ENCODE assay signal across 10 cellular contexts in genomic region chr22:46536559-46537220, GRCh38. TPM values are rescaled to one million over a fixed set of nuclear protein-coding genes. Genes with fewer than 3 reads are reported as not detected.
DNase-seq lines count a peak whose midpoint lies in the region; ATAC-seq and TF ChIP-seq lines count a peak whose summit lies in the region.
"Had no signal": no experiment of that assay in that cellular context is flagged by ENCODE, and none has a peak within 500 bp of the region (broad histone marks: within the 10 kb centered on the region; RNA-seq: fewer than 3 reads in every experiment).

No MANE protein-coding gene starts in this region.

- H3K9me3 Mint-ChIP-seq in activated CD4-positive, alpha-beta T cell treated with anti-CD3 and anti-CD28 coated beads for 36 hours (ENCODE audit: low read depth), result no peaks in the 10 kb centered on the region
- H3K9me3 Mint-ChIP-seq in activated naive CD8-positive, alpha-beta T cell treated with anti-CD3 and anti-CD28 coated beads, Interleukin-2, amount 50 U/mL, for 24 hours, result no peaks in the 10 kb centered on the region
- H3K9me3 Mint-ChIP-seq in mesothelial cell of epicardium, result no peaks in the 10 kb centered on the region
- H3K9me3 Mint-ChIP-seq: activated CD4-positive, alpha-beta memory T cell treated with anti-CD3 and anti-CD28 coated beads for 36 hours had no signal

- CTCF ChIA-PET in activated CD4-positive, alpha-beta T cell treated with anti-CD3 and anti-CD28 coated beads for 36 hours (lab: Charles Lee), result no interaction called here

- H3K4me1 Mint-ChIP-seq in activated CD4-positive, alpha-beta T cell treated with anti-CD3 and anti-CD28 coated beads for 36 hours, result peaks cover 8% of the 10 kb centered on the region
- H3K4me1 Mint-ChIP-seq in activated naive CD8-positive, alpha-beta T cell treated with anti-CD3 and anti-CD28 coated beads, Interleukin-2, amount 50 U/mL, for 24 hours, result peaks cover 10% of the 10 kb centered on the region
- peaks cover 19% of the 10 kb centered on the region for H3K4me1 Mint-ChIP-seq in mesothelial cell of epicardium

- H3K4me1 ChIP-seq in transverse colon, result peaks cover 0 to 19% (median 17%) of the 10 kb centered on the region in 4 donors
- H3K4me1 ChIP-seq: parathyroid adenoma had no signal

- TF ChIP-seq CTCF in transverse colon (IDR thresholded peaks at IDR 0.05), result no peak
- TF ChIP-seq CTCF in mesothelial cell of epicardium (IDR thresholded peaks at IDR 0.05; ENCODE audit: unreplicated experiment), result no peak

- H3K27me3 ChIP-seq in transverse colon, result peaks cover 58% of the 10 kb centered on the region

- no peak overlapping the region for H3K27ac ChIP-seq in transverse colon
- H3K27ac ChIP-seq: parathyroid adenoma had no signal

- H3K36me3 Mint-ChIP-seq in activated CD4-positive, alpha-beta T cell treated with anti-CD3 and anti-CD28 coated beads for 36 hours (ENCODE audit: low read depth), result no peaks in the 10 kb centered on the region
- H3K36me3 Mint-ChIP-seq in activated naive CD8-positive, alpha-beta T cell treated with anti-CD3 and anti-CD28 coated beads, Interleukin-2, amount 50 U/mL, for 24 hours (ENCODE audit: low read depth), result no peaks in the 10 kb centered on the region
- peaks cover 21% of the 10 kb centered on the region for H3K36me3 Mint-ChIP-seq in mesothelial cell of epicardium
- H3K36me3 Mint-ChIP-seq: activated CD4-positive, alpha-beta memory T cell treated with anti-CD3 and anti-CD28 coated beads for 36 hours had no signal

- no peak for TF ChIP-seq POLR2A in transverse colon (IDR thresholded peaks at IDR 0.05)

- H3K4me3 Mint-ChIP-seq in activated CD4-positive, alpha-beta T cell treated with anti-CD3 and anti-CD28 coated beads for 36 hours, result no peak overlapping the region
- H3K4me3 Mint-ChIP-seq in activated naive CD8-positive, alpha-beta T cell treated with anti-CD3 and anti-CD28 coated beads, Interleukin-2, amount 50 U/mL, for 24 hours, result no peak overlapping the region
- no peak overlapping the region for H3K4me3 Mint-ChIP-seq in mesothelial cell of epicardium

- in situ Hi-C loops in transverse colon (cut with MboI; ENCODE audit: low pct_ligation_motif_present in 1 of 4, low pct_unique_long_range_greater_than_20kb in 1 of 4, low sequenced_read_pairs in 3 of 4), result loop anchor here in 1 of 4 donors (25.0 kb wide), 1 partner anchor 424 kb away; no protein-coding TSS in a partner anchor

- ATAC-seq in activated CD4-positive, alpha-beta T cell treated with anti-CD3 and anti-CD28 coated beads for 36 hours, result peak; percentile 30
- peak; percentile 30 for ATAC-seq in activated naive CD8-positive, alpha-beta T cell treated with anti-CD3 and anti-CD28 coated beads, Interleukin-2, amount 50 U/mL, for 24 hours

- TF ChIP-seq EP300 in transverse colon (IDR thresholded peaks at IDR 0.05; ENCODE audit: low read depth), result no peak

- H3K9me3 ChIP-seq in transverse colon, result no peaks in the 10 kb centered on the region

- H3K4me3 ChIP-seq in transverse colon, result peak overlapping the region in 3 of 4 donors; percentile 22 to 51 (median 43)

- peaks cover 26% of the 10 kb centered on the region for H3K27me3 Mint-ChIP-seq in activated CD4-positive, alpha-beta T cell treated with anti-CD3 and anti-CD28 coated beads for 36 hours
- peaks cover 37% of the 10 kb centered on the region for H3K27me3 Mint-ChIP-seq in activated naive CD8-positive, alpha-beta T cell treated with anti-CD3 and anti-CD28 coated beads, Interleukin-2, amount 50 U/mL, for 24 hours
- peaks cover 49% of the 10 kb centered on the region for H3K27me3 Mint-ChIP-seq in mesothelial cell of epicardium (ENCODE audit: low read depth)

- 3% methylated on average over 43 of the region's 110 CpGs; no CpG with 5 or more reads in 1 of the 2 donors for WGBS in transverse colon (ENCODE audit: low coverage in 1 of 2), 2 donors

- no peaks in the 10 kb centered on the region for H3K36me3 ChIP-seq in transverse colon

- POLR2A ChIA-PET in activated CD4-positive, alpha-beta T cell treated with anti-CD3 and anti-CD28 coated beads for 36 hours (lab: Charles Lee), result no interaction called here

- no peak overlapping the region for H3K27ac Mint-ChIP-seq in activated CD4-positive, alpha-beta T cell treated with anti-CD3 and anti-CD28 coated beads for 36 hours
- H3K27ac Mint-ChIP-seq in activated naive CD8-positive, alpha-beta T cell treated with anti-CD3 and anti-CD28 coated beads, Interleukin-2, amount 50 U/mL, for 24 hours, result no peak overlapping the region
- no peak overlapping the region for H3K27ac Mint-ChIP-seq in mesothelial cell of epicardium
- H3K27ac Mint-ChIP-seq: activated CD4-positive, alpha-beta memory T cell treated with anti-CD3 and anti-CD28 coated beads for 36 hours had no signal

- intact Hi-C loops in activated CD4-positive, alpha-beta T cell treated with anti-CD3 and anti-CD28 coated beads for 36 hours (cut with DNase I, micrococcal nuclease), result no loop called here
- intact Hi-C loops in transverse colon (cut with DNase I; ENCODE audit: low total_unique reads), result loop anchor here (10.0 kb wide), 1 partner anchor 412 kb away; no protein-coding TSS in a partner anchor

- DNase-seq in activated CD4-positive, alpha-beta T cell treated with anti-CD3 and anti-CD28 coated beads for 36 hours, result no peak
- DNase-seq in activated CD4-positive, alpha-beta T cell treated with anti-CD3 and anti-CD28 coated beads, Interleukin-2, amount 50 U/mL, for 1 hour, result no peak
- DNase-seq in activated naive CD8-positive, alpha-beta T cell treated with anti-CD3 and anti-CD28 coated beads, Interleukin-2, amount 50 U/mL, for 24 hours, result no peak
- DNase-seq in iPS-NIHi7 (ENCODE audit: extremely low spot score) (peak; percentile 45), transverse colon (no peak), mesothelial cell of epicardium (ENCODE audit: low spot score in 2 of 2, unreplicated experiment in 2 of 2) (no peak), C1 segment of cervical spinal cord (lab: John Stamatoyannopoulos, UW) (no peak)
- no peak for DNase-seq in stimulated activated CD4-positive, alpha-beta T cell treated with anti-CD3 and anti-CD28 coated beads, Interleukin-12 subunit alpha, Interleukin-12 subunit beta, amount 100 ng/mL, for 4 hours

RNA-seq across cellular contexts. Expression of gene CELSR1, which starts 0.7 kb away (rescaled TPM):
- total RNA-seq in activated CD4-positive, alpha-beta T cell treated with anti-CD3 and anti-CD28 coated beads for 36 hours, result under 1 TPM; 0.43 to 0.46 TPM
- total RNA-seq in transverse colon (1 to 10 TPM in 2 of 4 donors, under 1 TPM in 2; 0.96 to 2.5 (median 1.4) TPM), mesothelial cell of epicardium (17.8 to 18.8 TPM (median 18.4 TPM) in 3 replicates)
